ENCODE assay signal across 18 cellular contexts in the genomic region with DNA sequence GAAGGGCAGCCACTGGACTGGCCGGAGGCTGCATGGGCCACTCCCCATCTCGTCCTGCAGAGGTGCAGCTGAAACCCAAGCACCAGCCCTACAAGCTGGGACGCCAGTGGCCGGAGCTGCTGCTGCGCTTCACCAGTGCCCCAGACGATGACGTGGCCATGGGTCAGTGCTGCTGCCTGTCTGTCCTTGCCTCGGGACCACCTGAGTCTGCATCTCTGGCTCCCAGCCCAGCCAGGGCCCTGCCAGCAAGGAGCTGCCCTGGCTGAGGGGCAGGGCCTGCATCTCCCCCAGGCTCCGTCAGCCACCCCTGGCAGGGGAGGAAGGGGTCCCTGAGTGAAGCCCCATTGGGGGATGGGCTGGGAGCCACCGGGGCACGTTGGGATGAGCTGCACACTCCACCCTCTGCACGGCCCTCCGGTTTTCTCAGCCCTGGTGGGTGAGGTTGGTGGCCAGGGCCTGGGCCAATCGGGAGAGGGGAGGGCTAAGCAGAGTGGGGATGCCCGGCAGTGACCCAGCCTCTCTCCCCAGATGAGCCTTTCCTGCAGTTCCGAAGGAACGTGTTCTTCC. TPM values are rescaled to one million over a fixed set of nuclear protein-coding genes. Genes with fewer than 3 reads are reported as not detected.
DNase-seq lines count a peak whose midpoint lies in the region; ATAC-seq, FAIRE-seq and TF ChIP-seq lines count a peak whose summit lies in the region.
"Had no signal": no experiment of that assay in that cellular context is flagged by ENCODE, and none has a peak within 500 bp of the region (broad histone marks: within the 10 kb centered on the region; RNA-seq: fewer than 3 reads in every experiment).

No MANE protein-coding gene starts in this region.

- H3K36me3 ChIP-seq in HUES6 (ENCODE audit: control insufficient read depth, insufficient read depth, low read length) (peaks cover 40% of the 10 kb centered on the region), bronchial epithelial cell (ENCODE audit: control insufficient read depth, insufficient read depth, low read length) (peaks cover 56% of the 10 kb centered on the region), sigmoid colon (peaks cover 0 to 53% (median 22%) of the 10 kb centered on the region in 4 donors)

- H3K4me3 Mint-ChIP-seq in activated CD4-positive, alpha-beta memory T cell treated with anti-CD3 and anti-CD28 coated beads for 36 hours = no peak overlapping the region
- H3K4me3 Mint-ChIP-seq: CD4-positive, alpha-beta T cell had no signal

- no peaks in the 10 kb centered on the region for H3K9me3 Mint-ChIP-seq in activated CD4-positive, alpha-beta memory T cell treated with anti-CD3 and anti-CD28 coated beads for 36 hours
- H3K9me3 Mint-ChIP-seq: CD4-positive, alpha-beta T cell had no signal

- H3K9me3 ChIP-seq in HUES6 (ENCODE audit: control insufficient read depth, insufficient read depth, low read depth, low read length) = no peaks in the 10 kb centered on the region
- H3K9me3 ChIP-seq in sigmoid colon = no peaks in the 10 kb centered on the region
- H3K9me3 ChIP-seq: BLaER1 treated with 17β-estradiol and CSF1 and Interleukin-3, amounts not matched to agents 10 nM and 100 nM had no signal

- CTCF ChIA-PET in activated CD4-positive, alpha-beta memory T cell treated with anti-CD3 and anti-CD28 coated beads for 36 hours (lab: Charles Lee) = interaction anchor here (1.5 kb wide), 1 partner anchor 64 kb away, joined by 3 read pairs; no protein-coding TSS in a partner anchor

- FAIRE-seq in bronchial epithelial cell (lab: Jason Lieb, UNC) = peak; percentile 72
- FAIRE-seq: GM12892, GM19239, HTR-8/SVneo had no signal

- ATAC-seq in Right ventricle myocardium inferior (no peak), left ventricle myocardium superior (no peak), GM21576 (IDR thresholded peaks at IDR 0.05; ENCODE audit: unreplicated experiment) (no peak)
- ATAC-seq: HCT116 had no signal

- no peak for TF ChIP-seq EP300 in sigmoid colon (IDR thresholded peaks at IDR 0.05)

- H3K36me3 Mint-ChIP-seq in activated CD4-positive, alpha-beta memory T cell treated with anti-CD3 and anti-CD28 coated beads for 36 hours = peaks cover 24% of the 10 kb centered on the region

- peaks cover 17% of the 10 kb centered on the region; the same call in 1 of the 2 replicates for H3K4me1 ChIP-seq in HUES6 (ENCODE audit: control insufficient read depth, insufficient read depth, low read length)
- peaks cover 0 to 36% (median 29%) of the 10 kb centered on the region in 4 donors for H3K4me1 ChIP-seq in sigmoid colon

- H3K9ac ChIP-seq in HUES6 (ENCODE audit: low read length) = peak overlapping the region; percentile 28

- no peak for TF ChIP-seq POLR2A in sigmoid colon (IDR thresholded peaks at IDR 0.05)

- POLR2A ChIA-PET in activated CD4-positive, alpha-beta memory T cell treated with anti-CD3 and anti-CD28 coated beads for 36 hours (lab: Charles Lee) = no interaction called here

- TF ChIP-seq CTCF in bronchial epithelial cell (IDR thresholded peaks at IDR 0.05; ENCODE audit: insufficient read depth, low read length, severe bottlenecking) = no peak
- TF ChIP-seq CTCF in sigmoid colon (IDR thresholded peaks at IDR 0.05) = no peak

- no peaks in the 10 kb centered on the region for H3K27me3 Mint-ChIP-seq in activated CD4-positive, alpha-beta memory T cell treated with anti-CD3 and anti-CD28 coated beads for 36 hours
- H3K27me3 Mint-ChIP-seq: CD4-positive, alpha-beta T cell had no signal

- H3K27ac ChIP-seq in HUES6 (ENCODE audit: low read depth, low read length) (no peak overlapping the region), sigmoid colon (no peak overlapping the region)
- H3K27ac ChIP-seq: 22Rv1 had no signal

- H3K27me3 ChIP-seq in HUES6 (ENCODE audit: control insufficient read depth, insufficient read depth, low read length) (no peaks in the 10 kb centered on the region), bronchial epithelial cell (ENCODE audit: control insufficient read depth, insufficient read depth, low read length) (no peaks in the 10 kb centered on the region), sigmoid colon (no peaks in the 10 kb centered on the region)
- H3K27me3 ChIP-seq: BLaER1 treated with 17β-estradiol and CSF1 and Interleukin-3, amounts not matched to agents 10 nM and 100 nM had no signal

- H3K4me3 ChIP-seq in HUES6 (ENCODE audit: low read depth, low read length) = no peak overlapping the region
- no peak overlapping the region for H3K4me3 ChIP-seq in bronchial epithelial cell (ENCODE audit: low read depth, low read length)
- H3K4me3 ChIP-seq in sigmoid colon = no peak overlapping the region
- H3K4me3 ChIP-seq: BLaER1 treated with 17β-estradiol and CSF1 and Interleukin-3, amounts not matched to agents 10 nM and 100 nM had no signal

- 89 to 94% methylated on average over 17 of the region's 17 CpGs for WGBS in sigmoid colon, 2 donors

- intact Hi-C loops in Right ventricle myocardium inferior (cut with DNase I) (no loop called here), left ventricle myocardium superior (cut with micrococcal nuclease) (no loop called here), sigmoid colon (cut with DNase I) (no loop called here)
- intact Hi-C loops in activated CD4-positive, alpha-beta memory T cell treated with anti-CD3 and anti-CD28 coated beads for 36 hours (cut with micrococcal nuclease) = no loop called here

- H3K4me1 Mint-ChIP-seq in activated CD4-positive, alpha-beta memory T cell treated with anti-CD3 and anti-CD28 coated beads for 36 hours (ENCODE audit: low read depth) = peaks cover 27% of the 10 kb centered on the region

- no peak overlapping the region for H3K27ac Mint-ChIP-seq in activated CD4-positive, alpha-beta memory T cell treated with anti-CD3 and anti-CD28 coated beads for 36 hours
- H3K27ac Mint-ChIP-seq: CD4-positive, alpha-beta T cell had no signal

- DNase-seq in Right ventricle myocardium inferior (ENCODE audit: missing footprints) (peak; percentile 27), left ventricle myocardium superior (no peak), bronchial epithelial cell (ENCODE audit: low read depth) (no peak), sigmoid colon (peak; percentile 60)
- no peak for DNase-seq in effector CD4-positive, alpha-beta T cell
- no peak for DNase-seq in activated CD4-positive, alpha-beta memory T cell treated with anti-CD3 and anti-CD28 coated beads for 36 hours
- DNase-seq: AML-193; CD4-positive, alpha-beta T cell; DMS79; IMR-90 had no signal

RNA-seq across cellular contexts. Expression of gene FRMD8, which starts 7.2 kb away (rescaled TPM):
- total RNA-seq in Right ventricle myocardium inferior (8.2 TPM), left ventricle myocardium superior (9.7 TPM), bronchial epithelial cell (21.9 and 66.6 TPM in 2 replicates), sigmoid colon (10 to 100 TPM; 10.7 to 27.5 (median 15.6) TPM)
- 10 to 100 TPM; 21.6 to 29.0 (median 25.2) TPM for polyA plus RNA-seq in sigmoid colon
- total RNA-seq in activated CD4-positive, alpha-beta memory T cell treated with anti-CD3 and anti-CD28 coated beads for 36 hours = 10 to 100 TPM; 34.7 to 37.9 TPM

RNA-seq across cellular contexts. Expression of gene SLC25A45, which starts 11.2 kb away (rescaled TPM):
- 5.6 TPM for total RNA-seq in Right ventricle myocardium inferior
- 4.6 TPM for total RNA-seq in left ventricle myocardium superior
- 0.26 and 0.77 TPM in 2 replicates for total RNA-seq in bronchial epithelial cell
- 1 to 10 TPM; 2.5 to 8.9 (median 6.0) TPM for total RNA-seq in sigmoid colon
- 10 to 100 TPM in 1 of 3 donors, 1 to 10 TPM in 2; 1.2 to 12.8 (median 2.5) TPM for polyA plus RNA-seq in sigmoid colon
- total RNA-seq in activated CD4-positive, alpha-beta memory T cell treated with anti-CD3 and anti-CD28 coated beads for 36 hours = 10 to 100 TPM; 14.4 to 16.1 TPM

RNA-seq across cellular contexts. Expression of gene NEAT1, which starts 29.0 kb away (rescaled TPM):
- total RNA-seq in Right ventricle myocardium inferior = 457 TPM
- total RNA-seq in left ventricle myocardium superior = 508 TPM
- 114 and 133 TPM in 2 replicates for total RNA-seq in bronchial epithelial cell
- 100 to 1,000 TPM; 142 to 573 (median 268) TPM for total RNA-seq in sigmoid colon
- polyA plus RNA-seq in sigmoid colon = 100 to 1,000 TPM in 1 of 3 donors, 10 to 100 TPM in 2; 26.8 to 587 (median 78.7) TPM
- total RNA-seq in activated CD4-positive, alpha-beta memory T cell treated with anti-CD3 and anti-CD28 coated beads for 36 hours = 100 to 1,000 TPM; 593 to 683 TPM

RNA-seq across cellular contexts. Expression of gene TIGD3, which starts 39.0 kb away (rescaled TPM):
- 0.54 TPM for total RNA-seq in Right ventricle myocardium inferior
- total RNA-seq in left ventricle myocardium superior = 0.97 TPM
- total RNA-seq in bronchial epithelial cell = 0.26 TPM in 2 replicates
- total RNA-seq in sigmoid colon = under 1 TPM in 3 of 4 donors, not detected in 1; 0.14 to 0.36 (median 0.33) TPM
- polyA plus RNA-seq in sigmoid colon = under 1 TPM in 2 of 3 donors, not detected in 1; 0.69 to 0.96 TPM
- total RNA-seq in activated CD4-positive, alpha-beta memory T cell treated with anti-CD3 and anti-CD28 coated beads for 36 hours = under 1 TPM; 0.73 to 1.00 TPM
- total RNA-seq: IMR-90 had no signal

RNA-seq across cellular contexts. Expression of gene DPF2, which starts 59.9 kb away (rescaled TPM):
- 51.6 TPM for total RNA-seq in Right ventricle myocardium inferior
- 53.9 TPM for total RNA-seq in left ventricle myocardium superior
- 16.8 and 18.2 TPM in 2 replicates for total RNA-seq in bronchial epithelial cell
- total RNA-seq in sigmoid colon = 10 to 100 TPM; 28.5 to 51.2 (median 40.5) TPM
- 10 to 100 TPM; 13.8 to 25.4 (median 14.1) TPM for polyA plus RNA-seq in sigmoid colon
- total RNA-seq in activated CD4-positive, alpha-beta memory T cell treated with anti-CD3 and anti-CD28 coated beads for 36 hours = 10 to 100 TPM; 68.7 to 71.6 TPM

Comparison
In these comparisons a context has a peak if more than half of its experiments do, and no peak if none do; other contexts are left out.
1. DNase-seq: peak in Right ventricle myocardium inferior (single experiment) and sigmoid colon (single experiment); none in left ventricle myocardium superior (single experiment), bronchial epithelial cell (single experiment), effector CD4-positive, alpha-beta T cell (single experiment) and activated CD4-positive, alpha-beta memory T cell treated with anti-CD3 and anti-CD28 coated beads for 36 hours (single experiment).